Comparison of ENCODE assay signal across 8 cellular contexts in genomic region chr1:10530281-10530740, GRCh38.
DNase-seq lines count a peak whose midpoint lies in the region; ATAC-seq and TF ChIP-seq lines count a peak whose summit lies in the region.

No MANE protein-coding gene starts in this region.

- no peaks in the 10 kb centered on the region for H3K9me2 ChIP-seq in Loucy (replicated peaks; ENCODE audit: low read depth, low read length)

- peak; percentile 6 for DNase-seq in Ammon's horn (ENCODE audit: low spot score)
- DNase-seq in epithelial cell of esophagus (ENCODE audit: low read depth), result peak; percentile 76
- no peak for DNase-seq in NCI-H146 treated with DMSO at 0.1 percent for 48 hours (lab: John Stamatoyannopoulos, UW; ENCODE audit: unreplicated experiment)
- no peak for DNase-seq in NAMALWA (ENCODE audit: low spot score)

- no peak for ATAC-seq in HG02840 (IDR thresholded peaks at IDR 0.05; ENCODE audit: low FRiP score, unreplicated experiment)
- ATAC-seq in HG02642 (IDR thresholded peaks at IDR 0.05; ENCODE audit: poor library complexity, unreplicated experiment), result no peak

- no peaks in the 10 kb centered on the region for H3K9me3 ChIP-seq in Loucy (ENCODE audit: insufficient read depth, low read depth, low read length)
- H3K9me3 ChIP-seq in muscle layer of colon (ENCODE audit: low read length), result no peaks in the 10 kb centered on the region

- H3K36me3 ChIP-seq in Loucy (ENCODE audit: insufficient read depth, low read length), result no peaks in the 10 kb centered on the region
- H3K36me3 ChIP-seq in muscle layer of colon (ENCODE audit: insufficient read depth, low read length), result no peaks in the 10 kb centered on the region

- peaks cover 53% of the 10 kb centered on the region for H3K79me2 ChIP-seq in Loucy (ENCODE audit: insufficient read depth, low read length)

- H3K4me1 ChIP-seq in Loucy (ENCODE audit: insufficient read depth, low read length, poor library complexity, severe bottlenecking), result peaks cover 13% of the 10 kb centered on the region
- H3K4me1 ChIP-seq in muscle layer of colon (ENCODE audit: insufficient read depth, low read length), result peaks cover 49% of the 10 kb centered on the region

- H3K9ac ChIP-seq in Loucy (ENCODE audit: low read depth, low read length, poor library complexity, severe bottlenecking) (no peak overlapping the region), muscle layer of colon (ENCODE audit: low read length) (no peak overlapping the region)

- H2AFZ ChIP-seq in Loucy (ENCODE audit: low read length), result no peak overlapping the region

- H3K4me3 ChIP-seq in Loucy (ENCODE audit: low read length, poor library complexity, severe bottlenecking) (no peak overlapping the region), epithelial cell of esophagus (ENCODE audit: low read length) (no peak overlapping the region), muscle layer of colon (ENCODE audit: low read depth in 1 of 2, low read length in 2 of 2) (peak overlapping the region; percentile 10 to 24)

- no peak overlapping the region for H3K4me2 ChIP-seq in Loucy (ENCODE audit: low read depth, low read length, poor library complexity, severe bottlenecking)

- TF ChIP-seq CTCF in Loucy (conservative IDR thresholded peaks at IDR 0.05; ENCODE audit: low read length) (peak; percentile 30; the same call in 1 of the 2 replicates), epithelial cell of esophagus (IDR thresholded peaks at IDR 0.05; ENCODE audit: insufficient read depth, low read depth, low read length, missing control alignments) (peak; percentile 76)

- no peaks in the 10 kb centered on the region for H3F3A ChIP-seq in Loucy (ENCODE audit: low read depth)

- H3K27ac ChIP-seq in muscle layer of colon (ENCODE audit: low read depth, low read length), result peak overlapping the region; percentile 82

- no peaks in the 10 kb centered on the region for H4K20me1 ChIP-seq in Loucy (ENCODE audit: insufficient read depth, low read length, poor library complexity, severe bottlenecking)

- H3K27me3 ChIP-seq in Loucy (ENCODE audit: insufficient read depth, low read length, poor library complexity, severe bottlenecking), result no peaks in the 10 kb centered on the region
- H3K27me3 ChIP-seq in muscle layer of colon (ENCODE audit: control insufficient read depth in 1 of 2, insufficient read depth in 2 of 2, low read length in 2 of 2), result no peaks in the 10 kb centered on the region

Comparison
In these comparisons a context has a peak if more than half of its experiments do, and no peak if none do; other contexts are left out.
1. DNase-seq: peak in Ammon's horn (single experiment) and epithelial cell of esophagus (single experiment); none in NCI-H146 treated with DMSO at 0.1 percent for 48 hours (single experiment) and NAMALWA (single experiment).
2. H3K4me3 ChIP-seq: peak in muscle layer of colon (2 of 2); none in Loucy (single experiment) and epithelial cell of esophagus (single experiment).